In genomic region chr7:100159099-100159623, GRCh38 we compare ENCODE assay signal across 1 cellular context.
TF ChIP-seq lines count a peak whose summit lies in the region.

No MANE protein-coding gene starts in this region.

TF ChIP-seq in H1, 55 proteins besides CTCF, POLR2A, EP300 and RAD21:
- TF ChIP-seq RBBP5 (IDR thresholded peaks at IDR 0.05; ENCODE audit: borderline replicate concordance, low read depth, low read length): no peak
- TF ChIP-seq CBX5 (IDR thresholded peaks at IDR 0.05; ENCODE audit: low read depth, low read length): no peak
- no peak for TF ChIP-seq JUN (IDR thresholded peaks at IDR 0.05; ENCODE audit: low read depth, low read length)
- no peak for TF ChIP-seq NANOG (IDR thresholded peaks at IDR 0.05; ENCODE audit: insufficient read depth, low read depth, low read length, poor library complexity, severe bottlenecking)
- no peak for TF ChIP-seq SRF (IDR thresholded peaks at IDR 0.05; ENCODE audit: low read depth, low read length)
- TF ChIP-seq NRF1 (IDR thresholded peaks at IDR 0.05; ENCODE audit: low read depth, low read length): no peak
- TF ChIP-seq CHD2 (IDR thresholded peaks at IDR 0.05; ENCODE audit: low read length): no peak
- TF ChIP-seq MAX (IDR thresholded peaks at IDR 0.05): no peak
- TF ChIP-seq ASH2L (IDR thresholded peaks at IDR 0.05; ENCODE audit: low read length): no peak
- no peak for TF ChIP-seq BCL11A (IDR thresholded peaks at IDR 0.05; ENCODE audit: low read depth in 2 of 2, low read length in 2 of 2)
- TF ChIP-seq TAF7 (optimal IDR thresholded peaks at IDR 0.05; ENCODE audit: borderline replicate concordance, low read depth, low read length): no peak
- TF ChIP-seq, protein P1, sequence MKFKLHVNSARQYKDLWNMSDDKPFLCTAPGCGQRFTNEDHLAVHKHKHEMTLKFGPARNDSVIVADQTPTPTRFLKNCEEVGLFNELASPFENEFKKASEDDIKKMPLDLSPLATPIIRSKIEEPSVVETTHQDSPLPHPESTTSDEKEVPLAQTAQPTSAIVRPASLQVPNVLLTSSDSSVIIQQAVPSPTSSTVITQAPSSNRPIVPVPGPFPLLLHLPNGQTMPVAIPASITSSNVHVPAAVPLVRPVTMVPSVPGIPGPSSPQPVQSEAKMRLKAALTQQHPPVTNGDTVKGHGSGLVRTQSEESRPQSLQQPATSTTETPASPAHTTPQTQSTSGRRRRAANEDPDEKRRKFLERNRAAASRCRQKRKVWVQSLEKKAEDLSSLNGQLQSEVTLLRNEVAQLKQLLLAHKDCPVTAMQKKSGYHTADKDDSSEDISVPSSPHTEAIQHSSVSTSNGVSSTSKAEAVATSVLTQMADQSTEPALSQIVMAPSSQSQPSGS (IDR thresholded peaks at IDR 0.05; ENCODE audit: low read length): no peak
